ENCODE assay signal across 9 cellular contexts in the genomic region with DNA sequence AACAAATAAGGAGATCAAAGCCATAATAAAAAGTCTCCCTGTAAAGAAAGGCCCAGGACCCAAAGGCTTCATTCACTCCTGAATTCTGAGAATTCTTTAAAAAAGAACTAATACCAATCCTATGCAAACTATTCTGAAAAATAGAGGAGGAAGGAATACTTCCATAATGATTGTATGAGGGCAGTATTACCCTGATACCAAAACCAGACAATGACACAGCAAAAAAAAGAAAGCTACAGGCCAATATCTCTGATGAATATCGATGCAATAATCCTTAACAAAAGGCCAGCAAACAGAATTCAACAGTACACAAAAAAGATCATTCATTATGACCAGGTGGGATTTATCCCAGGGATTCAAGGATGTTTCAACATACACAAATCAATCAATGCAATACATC.
"Had no signal": no experiment of that assay in that cellular context is flagged by ENCODE, and none has a peak within 500 bp of the region (broad histone marks: within the 10 kb centered on the region; RNA-seq: fewer than 3 reads in every experiment).

No MANE protein-coding gene starts in this region.

- H3K27ac Mint-ChIP-seq: H9 had no signal

- H3K4me2 ChIP-seq: KMS-11 had no signal

- H2AFZ ChIP-seq: GM23248 had no signal

- H3K27ac ChIP-seq: GM23248, HL-60, KMS-11 had no signal

- DNase-seq: GM23248, H9, HCEC 1CT, Karpas-422, KBM-7 had no signal

- FAIRE-seq: H1, H54 had no signal

- H3K4me3 Mint-ChIP-seq: H9 had no signal

- H3K4me3 ChIP-seq: GM23248 had no signal

- H3K9ac ChIP-seq: GM23248, KMS-11 had no signal

- H3K4me1 Mint-ChIP-seq: H9 had no signal
